In the genomic region with DNA sequence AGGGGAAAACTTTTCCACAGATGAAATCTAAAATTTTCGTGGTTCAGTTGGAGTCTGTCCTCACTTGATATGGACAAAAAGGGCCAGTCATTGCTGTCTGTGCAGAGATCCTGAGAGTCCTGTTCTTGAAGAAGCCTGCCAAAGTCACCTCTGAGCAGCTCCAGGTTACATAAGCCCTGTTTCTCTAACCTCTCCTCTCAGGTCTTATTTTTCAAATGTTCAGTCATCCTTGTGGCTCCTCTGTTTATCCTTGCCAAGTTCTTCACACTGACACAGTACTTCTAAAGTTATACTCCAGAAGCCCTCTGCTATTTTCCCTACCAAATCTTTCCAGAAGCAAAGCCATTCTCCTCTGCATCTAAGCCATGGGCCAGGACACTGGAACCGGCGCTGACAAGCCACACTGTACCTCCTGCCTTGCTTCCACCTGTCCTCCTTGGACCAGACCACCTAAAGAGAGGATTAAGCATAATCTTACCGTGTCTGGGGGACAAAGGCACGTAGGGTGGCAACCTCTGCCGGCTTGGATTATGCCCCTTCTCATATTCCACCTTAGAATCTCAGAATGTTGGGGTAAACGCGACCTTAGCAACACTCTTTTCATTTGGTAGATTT, we compare ENCODE assay signal across 28 cellular contexts.
A peak's percentile ranks its signal among the peaks of the same experiment; 100 is the strongest.
DNase-seq lines count a peak whose midpoint lies in the region; FAIRE-seq and TF ChIP-seq lines count a peak whose summit lies in the region.
"Had no signal": no experiment of that assay in that cellular context is flagged by ENCODE, and none has a peak within 500 bp of the region (broad histone marks: within the 10 kb centered on the region; RNA-seq: fewer than 3 reads in every experiment).

No MANE protein-coding gene starts in this region.

- H2BK5ac ChIP-seq in H1 (ENCODE audit: low read depth, low read length): no peak overlapping the region

- no peaks in the 10 kb centered on the region for H3K79me1 ChIP-seq in H1 (ENCODE audit: low read depth, low read length)

- H3K27me3 Mint-ChIP-seq in osteocyte (ENCODE audit: unreplicated experiment): no peaks in the 10 kb centered on the region
- H3K27me3 Mint-ChIP-seq: activated B cell treated with CpG ODN at 0.5 μM for 24 hours; activated CD4-positive, alpha-beta memory T cell treated with anti-CD3 and anti-CD28 coated beads for 36 hours; activated naive CD8-positive, alpha-beta T cell treated with anti-CD3 and anti-CD28 coated beads, Interleukin-2, amount 50 U/mL, for 24 hours had no signal

- H3K36me3 ChIP-seq in SK-N-SH (replicated peaks in 1 of 2; ENCODE audit: control insufficient read depth in 1 of 2, insufficient read depth in 2 of 2, low read length in 1 of 2) (no peaks in the 10 kb centered on the region), H1 (ENCODE audit: control insufficient read depth in 2 of 4, insufficient read depth in 4 of 4, low read length in 3 of 4) (no peaks in the 10 kb centered on the region), transverse colon (no peaks in the 10 kb centered on the region), MG63 (peaks cover 5% of the 10 kb centered on the region)
- H3K36me3 ChIP-seq: thoracic aorta had no signal

- in situ Hi-C loops in transverse colon (cut with MboI; ENCODE audit: low pct_ligation_motif_present in 1 of 4, low pct_unique_long_range_greater_than_20kb in 1 of 4, low sequenced_read_pairs in 3 of 4): loop anchor here in 1 of 4 donors (25.0 kb wide), 1 partner anchor 807 kb away; the partner anchor contains the start of gene HOXA13

- H3K4me3 Mint-ChIP-seq in osteocyte (ENCODE audit: unreplicated experiment): no peak overlapping the region
- H3K4me3 Mint-ChIP-seq: activated B cell treated with CpG ODN at 0.5 μM for 24 hours; activated CD4-positive, alpha-beta memory T cell treated with anti-CD3 and anti-CD28 coated beads for 36 hours; activated naive CD8-positive, alpha-beta T cell treated with anti-CD3 and anti-CD28 coated beads, Interleukin-2, amount 50 U/mL, for 24 hours; brain; endodermal cell; nephron; T-helper 2 cell treated with Interferon-gamma antibody and Interleukin-4, amounts not matched to agents 5 μg/mL and 100 μg/mL, for 36 hours had no signal

- no peak overlapping the region for H3K4me3 ChIP-seq in SK-N-SH (ENCODE audit: low read depth in 2 of 2, low read length in 1 of 2)
- H3K4me3 ChIP-seq in H1 (ENCODE audit: extremely low read depth in 1 of 4, insufficient read depth in 2 of 4, low read depth in 3 of 4, low read length in 4 of 4): no peak overlapping the region
- H3K4me3 ChIP-seq in transverse colon: no peak overlapping the region
- H3K4me3 ChIP-seq in MG63: no peak overlapping the region
- H3K4me3 ChIP-seq: coronary artery, GM12878, SK-N-MC, skin epidermis, thoracic aorta had no signal

- no peak overlapping the region for H3K4ac ChIP-seq in H1 (replicated peaks; ENCODE audit: insufficient read length, low read depth, low read length)

- peaks cover 33% of the 10 kb centered on the region for H3K4me1 Mint-ChIP-seq in osteocyte (ENCODE audit: unreplicated experiment)
- H3K4me1 Mint-ChIP-seq: activated naive CD8-positive, alpha-beta T cell treated with anti-CD3 and anti-CD28 coated beads, Interleukin-2, amount 50 U/mL, for 24 hours had no signal

- H3K79me2 ChIP-seq in SK-N-SH (ENCODE audit: insufficient read depth) (no peaks in the 10 kb centered on the region), H1 (ENCODE audit: control insufficient read depth in 1 of 2, insufficient read depth in 2 of 2, low read length in 2 of 2) (no peaks in the 10 kb centered on the region)

- no peaks in the 10 kb centered on the region for H3K23me2 ChIP-seq in H1 (ENCODE audit: low read depth, low read length)

- no peaks in the 10 kb centered on the region for H4K20me1 ChIP-seq in SK-N-SH (ENCODE audit: insufficient read depth)
- no peaks in the 10 kb centered on the region for H4K20me1 ChIP-seq in H1 (replicated peaks in 1 of 2; ENCODE audit: control insufficient read depth in 1 of 2, insufficient read depth in 2 of 2, low read length in 2 of 2)

- H3K9me2 ChIP-seq in SK-N-SH: no peaks in the 10 kb centered on the region

- H2BK12ac ChIP-seq in H1 (ENCODE audit: low read depth, low read length): 0 out of 2 replicates have a peak overlapping the region, but pooled peaks have one; percentile 28

- no peak overlapping the region for H2AFZ ChIP-seq in SK-N-SH (ENCODE audit: low read depth)
- H2AFZ ChIP-seq in H1 (ENCODE audit: low read length): no peak overlapping the region

- peak overlapping the region; percentile 1 for H3K27ac Mint-ChIP-seq in osteocyte (ENCODE audit: unreplicated experiment)
- H3K27ac Mint-ChIP-seq: activated B cell treated with CpG ODN at 0.5 μM for 24 hours; activated CD4-positive, alpha-beta memory T cell treated with anti-CD3 and anti-CD28 coated beads for 36 hours; activated naive CD8-positive, alpha-beta T cell treated with anti-CD3 and anti-CD28 coated beads, Interleukin-2, amount 50 U/mL, for 24 hours; endodermal cell; T-helper 2 cell treated with Interferon-gamma antibody and Interleukin-4, amounts not matched to agents 5 μg/mL and 100 μg/mL, for 36 hours had no signal

- FAIRE-seq in H1 (lab: Jason Lieb, UNC): no peak
- FAIRE-seq: GM12878, HTR-8/SVneo had no signal

- no peak overlapping the region for H3K18ac ChIP-seq in H1 (ENCODE audit: extremely low read depth, low read length)

- TF ChIP-seq CTCF in SK-N-SH (IDR thresholded peaks at IDR 0.05) (no peak), H1 (IDR thresholded peaks at IDR 0.05; ENCODE audit: control extremely low read depth in 1 of 3, insufficient read depth in 1 of 3, low read depth in 1 of 3, low read length in 3 of 3) (no peak), osteocyte (IDR thresholded peaks at IDR 0.05) (no peak), transverse colon (IDR thresholded peaks at IDR 0.05) (no peak)

- H3K14ac ChIP-seq in H1 (ENCODE audit: insufficient read length): no peak overlapping the region

- H3K4me1 ChIP-seq in SK-N-SH (ENCODE audit: control insufficient read depth in 1 of 2, insufficient read depth in 2 of 2, low read depth in 1 of 2, low read length in 1 of 2) (peaks cover 7 to 14% of the 10 kb centered on the region in 2 experiments; a peak in 2 of 4 replicates), H1 (replicated peaks in 1 of 4; ENCODE audit: control insufficient read depth in 3 of 4, insufficient read depth in 4 of 4, low read length in 3 of 4) (peaks cover 0 to 3% (median 2%) of the 10 kb centered on the region in 4 experiments; a peak in 4 of 7 replicates), transverse colon (peaks cover 0 to 9% (median 8%) of the 10 kb centered on the region in 4 donors)

- H4K91ac ChIP-seq in H1 (replicated peaks; ENCODE audit: insufficient read length, low read length): no peak overlapping the region

- no peak overlapping the region for H3K23ac ChIP-seq in H1 (ENCODE audit: insufficient read length)

- DNase-seq in SK-N-SH (no peak), H1 (ENCODE audit: low read depth in 1 of 2, low spot score in 2 of 2) (no peak), osteocyte (ENCODE audit: extremely low spot score, unreplicated experiment) (no peak), transverse colon (no peak), NOMO-1 treated with DMSO at 0.1 percent for 48 hours (lab: John Stamatoyannopoulos, UW; ENCODE audit: unreplicated experiment) (no peak), MG63 (no peak), NCI-H1105 (lab: John Stamatoyannopoulos, UW) (no peak)
- DNase-seq: activated B cell treated with CpG ODN at 0.5 μM for 24 hours; activated CD4-positive, alpha-beta memory T cell treated with anti-CD3 and anti-CD28 coated beads for 36 hours; activated effector memory CD4-positive, alpha-beta T cell treated with Interleukin-2 at 50 U/mL for 16 hours; activated naive CD8-positive, alpha-beta T cell treated with anti-CD3 and anti-CD28 coated beads, Interleukin-2, amount 50 U/mL, for 24 hours; DMS79; endodermal cell; head of caudate nucleus; left cardiac atrium; NCI-H1092; NCI-H2081 treated with DMSO at 0.1 percent for 48 hours; posterior cingulate gyrus; stimulated activated naive CD4-positive, alpha-beta T cell had no signal

- H4K8ac ChIP-seq in H1 (ENCODE audit: extremely low read depth, insufficient read depth, low read length): no peak overlapping the region

- no peak overlapping the region for H3K56ac ChIP-seq in H1 (replicated peaks; ENCODE audit: insufficient read length, low read depth, low read length)

- H3K9ac ChIP-seq in SK-N-SH (no peak overlapping the region), H1 (replicated peaks in 1 of 4; ENCODE audit: extremely low read depth in 1 of 4, low read depth in 3 of 4, low read length in 3 of 4) (no peak overlapping the region)

- no peak for TF ChIP-seq POLR2A in H1 (IDR thresholded peaks at IDR 0.05; ENCODE audit: control extremely low read depth in 1 of 2, low read depth in 2 of 2, low read length in 2 of 2)
- no peak for TF ChIP-seq POLR2A in transverse colon (IDR thresholded peaks at IDR 0.05)

- H2BK15ac ChIP-seq in H1 (ENCODE audit: low read length): no peak overlapping the region

- no peak overlapping the region for H2BK20ac ChIP-seq in H1 (ENCODE audit: low read length)

- H2BK120ac ChIP-seq in H1 (replicated peaks; ENCODE audit: low read depth, low read length): no peak overlapping the region

- peaks cover 10% of the 10 kb centered on the region for H3F3A ChIP-seq in SK-N-SH (replicated peaks; ENCODE audit: insufficient read depth)

- no peak overlapping the region for H2AK5ac ChIP-seq in H1 (ENCODE audit: low read depth, low read length)

- peak overlapping the region; percentile 2; the same call in 1 of the 2 replicates for H3K4me2 ChIP-seq in SK-N-SH
- no peak overlapping the region for H3K4me2 ChIP-seq in H1 (ENCODE audit: insufficient read depth in 1 of 2, low read depth in 2 of 2, low read length in 2 of 2)

- H3K9me3 ChIP-seq in SK-N-SH: no peaks in the 10 kb centered on the region
- peaks cover 10 to 11% of the 10 kb centered on the region in 2 experiments for H3K9me3 ChIP-seq in H1 (ENCODE audit: insufficient read depth in 2 of 2, low read depth in 1 of 2, low read length in 1 of 2)
- H3K9me3 ChIP-seq in transverse colon: no peaks in the 10 kb centered on the region
- H3K9me3 ChIP-seq in MG63: peaks cover 5% of the 10 kb centered on the region; the same call in 1 of the 2 replicates
- H3K9me3 ChIP-seq: thoracic aorta had no signal

- H4K5ac ChIP-seq in H1 (ENCODE audit: insufficient read length, low read depth, low read length): no peak overlapping the region

- H3K36me3 Mint-ChIP-seq in osteocyte (ENCODE audit: unreplicated experiment): no peaks in the 10 kb centered on the region

- H3K27ac ChIP-seq in SK-N-SH (ENCODE audit: low read depth in 2 of 2, low read length in 1 of 2): 0 out of 4 replicates have a peak overlapping the region, but pooled peaks of 1 of the 2 experiments have one; percentile 12
- H3K27ac ChIP-seq in H1 (ENCODE audit: low read depth, low read length): no peak overlapping the region
- peak overlapping the region; percentile 5 to 54 (median 33) for H3K27ac ChIP-seq in transverse colon
- H3K27ac ChIP-seq: coronary artery, SK-N-MC, thoracic aorta had no signal

- intact Hi-C loops in transverse colon (cut with DNase I; ENCODE audit: low total_unique reads): loop anchor here (5.0 kb wide), 1 partner anchor 832 kb away; the partner anchor contains the start of gene HOXA11

- CTCF ChIA-PET in SK-N-SH (lab: Yijun Ruan, JAX): interaction anchor here (0.5 to 5.6 kb wide), 21 partner anchors 9 to 834 kb away, joined by 3 to 68 read pairs (median 12); partner anchors contain the start of genes HOXA11 and TAX1BP1
- CTCF ChIA-PET in H1 (lab: Charles Lee; ENCODE audit: partially characterized antibody): interaction anchor here (0.6 to 3.2 kb wide), 22 partner anchors 17 to 823 kb away, joined by 3 to 22 read pairs (median 5); no protein-coding TSS in a partner anchor

- TF ChIP-seq EP300 in SK-N-SH (IDR thresholded peaks at IDR 0.05; ENCODE audit: borderline replicate concordance in 1 of 2, low read depth in 1 of 2, low read length in 1 of 2) (no peak), H1 (IDR thresholded peaks at IDR 0.05; ENCODE audit: borderline replicate concordance in 1 of 2, low read depth in 2 of 2, low read length in 2 of 2) (no peak), transverse colon (IDR thresholded peaks at IDR 0.05; ENCODE audit: low read depth) (no peak)

- TF ChIP-seq RAD21 in SK-N-SH (IDR thresholded peaks at IDR 0.05; ENCODE audit: low read length) (no peak), H1 (IDR thresholded peaks at IDR 0.05 in 1 of 2, conservative IDR thresholded peaks at IDR 0.05 in 1 of 2; ENCODE audit: low read depth in 2 of 2, low read length in 2 of 2) (no peak)

- peaks cover 4% of the 10 kb centered on the region for H3K9me3 Mint-ChIP-seq in osteocyte (ENCODE audit: unreplicated experiment)

- WGBS in SK-N-SH (ENCODE audit: low lambda C conversion rate): 94% methylated on average over 8 of the region's 8 CpGs
- 85% methylated on average over 8 of the region's 8 CpGs; no CpG with 5 or more reads in 1 of the 2 experiments for WGBS in H1 (ENCODE audit: extremely low coverage in 1 of 2, insufficient coverage in 1 of 2, insufficient read length in 1 of 2, insufficient replicate concordance in 2 of 2, low coverage in 1 of 2, low lambda C conversion rate in 2 of 2, missing lambda C conversion rate in 1 of 2), 2 experiments
- 78 to 87% methylated on average over 2 to 8 of the region's 8 CpGs for WGBS in transverse colon (ENCODE audit: low coverage in 1 of 2), 2 donors

- H3K27me3 ChIP-seq in SK-N-SH (ENCODE audit: insufficient read depth) (no peaks in the 10 kb centered on the region), H1 (replicated peaks in 1 of 4; ENCODE audit: control insufficient read depth in 3 of 4, extremely low read depth in 1 of 4, insufficient read depth in 3 of 4, low read length in 3 of 4) (no peaks in the 10 kb centered on the region), transverse colon (no peaks in the 10 kb centered on the region), MG63 (no peaks in the 10 kb centered on the region)

- POLR2A ChIA-PET in SK-N-SH (lab: Yijun Ruan, JAX) (no interaction called here), H1 (lab: Charles Lee; ENCODE audit: partially characterized antibody) (no interaction called here)
